ENCODE assay signal across 9 cellular contexts in genomic region chr14:59576332-59577294, GRCh38. TPM values are rescaled to one million over a fixed set of nuclear protein-coding genes. Genes with fewer than 3 reads are reported as not detected.
DNase-seq lines count a peak whose midpoint lies in the region; ATAC-seq, FAIRE-seq and TF ChIP-seq lines count a peak whose summit lies in the region.
"Had no signal": no experiment of that assay in that cellular context is flagged by ENCODE, and none has a peak within 500 bp of the region (broad histone marks: within the 10 kb centered on the region; RNA-seq: fewer than 3 reads in every experiment).

CCDC175 (minus strand) TSS chr14:59576812; CDS start chr14:59576775, 37 bp downstream.

- no peaks in the 10 kb centered on the region for H3K36me3 ChIP-seq in BJ (ENCODE audit: control insufficient read depth, insufficient read depth, low read length)

- CTCF ChIA-PET in BJ (lab: Yijun Ruan, JAX), result interaction anchor here (0.7 to 3.4 kb wide), 18 partner anchors 8 to 452 kb away, joined by 3 to 14 read pairs (median 4); no protein-coding TSS in a partner anchor

- POLR2A ChIA-PET in BJ (lab: Charles Lee), result no interaction called here

- ATAC-seq in HG03432 (IDR thresholded peaks at IDR 0.05; ENCODE audit: unreplicated experiment), result peak; percentile 98

- H3K4me3 ChIP-seq in BJ (ENCODE audit: low read depth, low read length), result peak within 1 kb of the TSS; percentile 18
- peak within 1 kb of the TSS; percentile 11 for H3K4me3 ChIP-seq in epithelial cell of esophagus (ENCODE audit: low read length)
- H3K4me3 ChIP-seq: SK-N-MC had no signal

- FAIRE-seq in GM19239 (lab: Jason Lieb, UNC), result peak; percentile 45

- H3K27me3 ChIP-seq in BJ (ENCODE audit: control insufficient read depth, insufficient read depth, low read length), result peaks cover 2% of the 10 kb centered on the region; the same call in 1 of the 2 replicates

- TF ChIP-seq CTCF in BJ (IDR thresholded peaks at IDR 0.05; ENCODE audit: insufficient read depth, low read depth, low read length), result peak; percentile 74
- peak; percentile 69 for TF ChIP-seq CTCF in epithelial cell of esophagus (IDR thresholded peaks at IDR 0.05; ENCODE audit: insufficient read depth, low read depth, low read length, missing control alignments)

- no peak for DNase-seq in BJ (ENCODE audit: low read depth)
- DNase-seq in GM19239 (ENCODE audit: insufficient read length, low spot score), result peak; percentile 62
- DNase-seq in NCI-H69 (lab: John Stamatoyannopoulos, UW), result peak; percentile 98
- DNase-seq in activated CD8-positive, alpha-beta memory T cell treated with anti-CD3 and anti-CD28 coated beads, Interleukin-2, amount 50 U/mL, for 1 hour (ENCODE audit: extremely low read depth), result peak; percentile 38
- DNase-seq in epithelial cell of esophagus (ENCODE audit: low read depth), result peak; percentile 80
- peak; percentile 62 for DNase-seq in middle frontal gyrus (ENCODE audit: extremely low spot score, low spot score)
- peak; percentile 43 to 56 for DNase-seq in stimulated activated CD8-positive, alpha-beta memory T cell treated with anti-CD3 and anti-CD28 coated beads, Interleukin-15, amount 100 ng/mL, for 4 hours (ENCODE audit: low read depth in 2 of 2)

RNA-seq across cellular contexts. Expression of gene CCDC175, which starts in this region (rescaled TPM):
- not detected in 2 replicates for polyA plus RNA-seq in BJ (2011; rRNA removed)
- not detected in 2 replicates for polyA minus RNA-seq in BJ (2011; rRNA and poly(A)+ RNA removed)
